13 cellular contexts compared by ENCODE assay signal in genomic region chr2:106053116-106053515, GRCh38.
DNase-seq lines count a peak whose midpoint lies in the region; ATAC-seq, FAIRE-seq and TF ChIP-seq lines count a peak whose summit lies in the region.
"Had no signal": no experiment of that assay in that cellular context is flagged by ENCODE, and none has a peak within 500 bp of the region (broad histone marks: within the 10 kb centered on the region; RNA-seq: fewer than 3 reads in every experiment).

No MANE protein-coding gene starts in this region.

- no peak for TF ChIP-seq CTCF in tibial nerve (IDR thresholded peaks at IDR 0.05)

- peak; percentile 40 for ATAC-seq in stimulated activated naive CD8-positive, alpha-beta T cell treated with anti-CD3 and anti-CD28 coated beads, Interleukin-15, Interleukin-2, amounts not matched to agents 100 U/mL and 50 U/mL, for 24 hours
- ATAC-seq in HG02981 (IDR thresholded peaks at IDR 0.05; ENCODE audit: unreplicated experiment) = no peak

- peaks cover 57% of the 10 kb centered on the region for H3K4me1 Mint-ChIP-seq in activated CD4-positive, alpha-beta T cell treated with anti-CD3 and anti-CD28 coated beads, Interleukin-2, amount 10 ng/mL, durations not matched to agents 7 days and 5 days

- no peaks in the 10 kb centered on the region for H3K27me3 ChIP-seq in tibial nerve

- peaks cover 5% of the 10 kb centered on the region for H3K36me3 Mint-ChIP-seq in activated CD4-positive, alpha-beta T cell treated with anti-CD3 and anti-CD28 coated beads, Interleukin-2, amount 10 ng/mL, durations not matched to agents 7 days and 5 days (ENCODE audit: low read depth)

- H3K4me3 ChIP-seq in tibial nerve = no peak overlapping the region
- H3K4me3 ChIP-seq: HAP-1 had no signal

- no peaks in the 10 kb centered on the region for H3K27me3 Mint-ChIP-seq in activated CD4-positive, alpha-beta T cell treated with anti-CD3 and anti-CD28 coated beads, Interleukin-2, amount 10 ng/mL, durations not matched to agents 7 days and 5 days

- H3K9me3 ChIP-seq in tibial nerve = no peaks in the 10 kb centered on the region
- H3K9me3 ChIP-seq: HAP-1 had no signal

- no peak for FAIRE-seq in GM12891 (lab: Jason Lieb, UNC)
- FAIRE-seq: A204.1 had no signal

- POLR2A ChIA-PET in activated CD4-positive, alpha-beta T cell treated with anti-CD3 and anti-CD28 coated beads, Interleukin-2, amount 10 ng/mL, durations not matched to agents 7 days and 5 days (lab: Charles Lee) = no interaction called here

- no peak for TF ChIP-seq EP300 in tibial nerve (IDR thresholded peaks at IDR 0.05)

- no peak overlapping the region for H3K4me3 Mint-ChIP-seq in activated CD4-positive, alpha-beta T cell treated with anti-CD3 and anti-CD28 coated beads, Interleukin-2, amount 10 ng/mL, durations not matched to agents 7 days and 5 days
- H3K4me3 Mint-ChIP-seq: activated B cell treated with CpG ODN at 0.5 μM for 24 hours had no signal

- no peak overlapping the region for H3K27ac Mint-ChIP-seq in activated CD4-positive, alpha-beta T cell treated with anti-CD3 and anti-CD28 coated beads, Interleukin-2, amount 10 ng/mL, durations not matched to agents 7 days and 5 days
- H3K27ac Mint-ChIP-seq: activated B cell treated with CpG ODN at 0.5 μM for 24 hours had no signal

- WGBS in tibial nerve, 2 donors = 32 to 37% methylated on average over 2 of the region's 2 CpGs

- H3K36me3 ChIP-seq in tibial nerve = no peaks in the 10 kb centered on the region
- H3K36me3 ChIP-seq: HAP-1 had no signal

- DNase-seq in activated CD4-positive, alpha-beta T cell treated with anti-CD3 and anti-CD28 coated beads, Interleukin-2, amount 10 ng/mL, durations not matched to agents 7 days and 5 days = peak; percentile 14
- DNase-seq in activated CD4-positive, alpha-beta T cell treated with anti-CD3 and anti-CD28 coated beads for 1 hour = no peak
- DNase-seq in RPMI8226 (peak; percentile 72), epidermal melanocyte (ENCODE audit: insufficient read length, low spot score) (peak; percentile 77), GM12891 (ENCODE audit: insufficient read length, low spot score) (no peak), tibial nerve (ENCODE audit: low spot score in 2 of 2) (no peak)
- DNase-seq in stimulated activated naive CD8-positive, alpha-beta T cell treated with anti-CD3 and anti-CD28 coated beads, Interleukin-15, Interleukin-2, amounts not matched to agents 100 U/mL and 50 U/mL, for 24 hours = no peak
- DNase-seq: activated B cell treated with CpG ODN at 0.5 μM for 24 hours; activated naive CD4-positive, alpha-beta T cell treated with anti-CD3 and anti-CD28 coated beads, Interleukin-2, amount 50 U/mL, for 16 hours had no signal

- CTCF ChIA-PET in activated CD4-positive, alpha-beta T cell treated with anti-CD3 and anti-CD28 coated beads, Interleukin-2, amount 10 ng/mL, durations not matched to agents 7 days and 5 days (lab: Charles Lee) = interaction anchor here (2.4 kb wide), 1 partner anchor 11 kb away, joined by 6 read pairs; no protein-coding TSS in a partner anchor

- H3K4me1 ChIP-seq in tibial nerve = peaks cover 0 to 9% (median 0%) of the 10 kb centered on the region in 4 donors
- H3K4me1 ChIP-seq: HAP-1, parathyroid adenoma had no signal

- H3K27ac ChIP-seq in tibial nerve = no peak overlapping the region
- H3K27ac ChIP-seq: parathyroid adenoma had no signal

- peaks cover 7% of the 10 kb centered on the region for H3K9me3 Mint-ChIP-seq in activated CD4-positive, alpha-beta T cell treated with anti-CD3 and anti-CD28 coated beads, Interleukin-2, amount 10 ng/mL, durations not matched to agents 7 days and 5 days
- H3K9me3 Mint-ChIP-seq: activated B cell treated with CpG ODN at 0.5 μM for 24 hours had no signal

- TF ChIP-seq POLR2A in GM12891 (IDR thresholded peaks at IDR 0.05; ENCODE audit: low read depth, low read length) (no peak), tibial nerve (IDR thresholded peaks at IDR 0.05) (no peak)

TF ChIP-seq in GM12891, 5 proteins besides CTCF, POLR2A, EP300 and RAD21:
- no peak for TF ChIP-seq PAX5 (IDR thresholded peaks at IDR 0.05; ENCODE audit: insufficient read depth, low read length, severe bottlenecking)
- TF ChIP-seq SPI1 (IDR thresholded peaks at IDR 0.05; ENCODE audit: low read depth, low read length) = no peak
- TF ChIP-seq POU2F2 (IDR thresholded peaks at IDR 0.05; ENCODE audit: low read depth, low read length) = no peak

Comparison
In these comparisons a context has a peak if more than half of its experiments do, and no peak if none do; other contexts are left out.
1. DNase-seq: peak in activated CD4-positive, alpha-beta T cell treated with anti-CD3 and anti-CD28 coated beads, Interleukin-2, amount 10 ng/mL, durations not matched to agents 7 days and 5 days (single experiment), RPMI8226 (single experiment) and epidermal melanocyte (single experiment); none in activated CD4-positive, alpha-beta T cell treated with anti-CD3 and anti-CD28 coated beads for 1 hour (single experiment), stimulated activated naive CD8-positive, alpha-beta T cell treated with anti-CD3 and anti-CD28 coated beads, Interleukin-15, Interleukin-2, amounts not matched to agents 100 U/mL and 50 U/mL, for 24 hours (single experiment), GM12891 (single experiment) and tibial nerve (0 of 2).